In genomic region chr5:143402464-143403356, GRCh38 we compare ENCODE assay signal across 8 cellular contexts. TPM values are rescaled to one million over a fixed set of nuclear protein-coding genes. Genes with fewer than 3 reads are reported as not detected.
A peak's percentile ranks its signal among the peaks of the same experiment; 100 is the strongest.
DNase-seq lines count a peak whose midpoint lies in the region; ATAC-seq and TF ChIP-seq lines count a peak whose summit lies in the region.

No MANE protein-coding gene starts in this region.

- peaks cover 47% of the 10 kb centered on the region for H3K4me1 Mint-ChIP-seq in activated CD8-positive, alpha-beta T cell treated with anti-CD3 and anti-CD28 coated beads for 36 hours (ENCODE audit: low read depth)

- peak overlapping the region; percentile 88 for H3K27ac Mint-ChIP-seq in activated CD8-positive, alpha-beta T cell treated with anti-CD3 and anti-CD28 coated beads for 36 hours

- H3K4me1 ChIP-seq in effector memory CD4-positive, alpha-beta T cell (ENCODE audit: control insufficient read depth, insufficient read depth, low read length, poor library complexity, severe bottlenecking), result peaks cover 16% of the 10 kb centered on the region

- H3K4me3 ChIP-seq in effector memory CD4-positive, alpha-beta T cell (ENCODE audit: insufficient read depth, low read depth, low read length, poor library complexity, severe bottlenecking), result peak overlapping the region; percentile 85

- CTCF ChIA-PET in activated CD8-positive, alpha-beta T cell treated with anti-CD3 and anti-CD28 coated beads for 36 hours (lab: Charles Lee), result interaction anchor here (0.8 to 2.8 kb wide), 16 partner anchors 11 to 790 kb away, joined by 3 to 14 read pairs (median 4); no protein-coding TSS in a partner anchor

- ATAC-seq in activated CD8-positive, alpha-beta T cell treated with anti-CD3 and anti-CD28 coated beads for 36 hours, result no peak
- no peak for ATAC-seq in GM21786 (IDR thresholded peaks at IDR 0.05; ENCODE audit: unreplicated experiment)

- H3K4me3 Mint-ChIP-seq in activated CD8-positive, alpha-beta T cell treated with anti-CD3 and anti-CD28 coated beads for 36 hours, result peak overlapping the region; percentile 93

- no peak for TF ChIP-seq CTCF in activated CD8-positive, alpha-beta T cell treated with anti-CD3 and anti-CD28 coated beads for 36 hours (IDR thresholded peaks at IDR 0.05)

- peaks cover 43% of the 10 kb centered on the region for H3K36me3 Mint-ChIP-seq in activated CD8-positive, alpha-beta T cell treated with anti-CD3 and anti-CD28 coated beads for 36 hours (ENCODE audit: low read depth)

- no peaks in the 10 kb centered on the region for H3K27me3 ChIP-seq in effector memory CD4-positive, alpha-beta T cell (replicated peaks; ENCODE audit: control insufficient read depth, insufficient read depth, low read length, poor library complexity, severe bottlenecking)

- no peaks in the 10 kb centered on the region for H3K9me3 Mint-ChIP-seq in activated CD8-positive, alpha-beta T cell treated with anti-CD3 and anti-CD28 coated beads for 36 hours

- intact Hi-C loops in activated CD8-positive, alpha-beta T cell treated with anti-CD3 and anti-CD28 coated beads for 36 hours (cut with micrococcal nuclease), result loop anchor here (2.0 to 5.0 kb wide), 2 partner anchors 175 to 394 kb away; no protein-coding TSS in a partner anchor

- DNase-seq in NCI-H2029 (lab: John Stamatoyannopoulos, UW) (peak; percentile 43), NCI-H2029 treated with DMSO at 0.1 percent for 48 hours (lab: John Stamatoyannopoulos, UW) (no peak), NCI-H748 (lab: John Stamatoyannopoulos, UW; ENCODE audit: unreplicated experiment) (peak; percentile 53), lung microvascular endothelial cell (ENCODE audit: low read depth in 2 of 2) (peak; percentile 58 to 64)
- DNase-seq in activated CD8-positive, alpha-beta T cell treated with anti-CD3 and anti-CD28 coated beads for 36 hours, result peak; percentile 72
- peak; percentile 21 to 39 (median 39) for DNase-seq in effector memory CD4-positive, alpha-beta T cell
- peak; percentile 18 to 27 (median 23) for DNase-seq in stimulated activated CD4-positive, alpha-beta T cell treated with anti-CD3 and anti-CD28 coated beads, TNF-alpha, amount 100 ng/mL, for 4 hours (ENCODE audit: low read depth in 3 of 3)

- no peaks in the 10 kb centered on the region for H3K27me3 Mint-ChIP-seq in activated CD8-positive, alpha-beta T cell treated with anti-CD3 and anti-CD28 coated beads for 36 hours

- POLR2A ChIA-PET in activated CD8-positive, alpha-beta T cell treated with anti-CD3 and anti-CD28 coated beads for 36 hours (lab: Charles Lee), result interaction anchor here (0.6 to 3.0 kb wide), 14 partner anchors 9 to 788 kb away, joined by 3 to 50 read pairs (median 4); no protein-coding TSS in a partner anchor

- peak overlapping the region; percentile 92 for H3K27ac ChIP-seq in effector memory CD4-positive, alpha-beta T cell (ENCODE audit: insufficient read depth, low read length, poor library complexity, severe bottlenecking)

- peaks cover 9% of the 10 kb centered on the region for H3K36me3 ChIP-seq in effector memory CD4-positive, alpha-beta T cell (ENCODE audit: control insufficient read depth, insufficient read depth, low read length)

- H3K9me3 ChIP-seq in effector memory CD4-positive, alpha-beta T cell (ENCODE audit: control insufficient read depth, low read length), result no peaks in the 10 kb centered on the region

RNA-seq across cellular contexts. Expression of gene NR3C1, which starts 0.8 kb away (rescaled TPM):
- total RNA-seq in activated CD8-positive, alpha-beta T cell treated with anti-CD3 and anti-CD28 coated beads for 36 hours, result 10 to 100 TPM; 52.7 to 55.6 TPM
- 11.8 and 14.3 TPM in 2 replicates for total RNA-seq in lung microvascular endothelial cell
